ENCODE assay signal across 13 cellular contexts in the genomic region with DNA sequence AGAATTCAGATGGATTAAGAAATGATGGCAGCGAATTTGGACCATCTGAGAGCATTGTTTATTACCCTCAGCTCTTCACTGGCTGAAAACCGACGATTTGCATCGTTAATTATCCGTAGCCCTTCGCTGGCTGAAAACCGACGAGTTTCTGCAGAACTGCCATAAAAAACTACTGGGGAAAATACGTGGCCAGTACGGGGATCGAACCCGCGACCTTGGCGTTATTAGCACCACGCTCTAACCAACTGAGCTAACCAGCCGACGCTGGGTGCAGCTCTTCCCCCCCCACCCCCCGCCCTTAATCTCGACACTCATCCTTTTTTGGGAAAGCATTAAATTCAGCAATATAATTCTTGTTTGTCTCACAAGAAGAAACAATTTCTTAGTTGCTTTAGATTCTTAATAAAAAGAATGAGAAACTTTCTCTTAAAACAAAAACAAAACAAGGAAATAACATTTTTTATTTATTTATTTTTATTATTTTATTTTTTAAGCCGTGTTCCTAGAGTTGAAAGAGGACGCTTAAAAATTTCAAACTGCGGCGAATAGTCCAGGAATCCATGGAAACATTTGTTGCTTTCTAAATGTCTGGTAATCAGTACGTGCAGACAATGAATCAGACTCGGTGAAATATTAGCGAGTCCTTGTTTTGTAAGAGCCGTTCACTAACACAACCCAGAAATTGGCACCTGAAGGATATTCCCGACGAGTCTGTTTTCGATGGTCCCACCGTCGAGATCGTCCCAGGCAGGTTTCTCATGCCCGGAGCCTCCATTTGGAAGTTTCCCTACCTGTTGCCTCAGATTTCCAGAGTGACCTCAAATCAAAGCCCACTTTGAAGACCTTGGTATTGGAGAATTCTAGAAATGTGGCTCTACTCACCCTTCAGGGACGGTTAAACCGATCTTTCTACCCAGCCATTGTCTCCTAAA. TPM values are rescaled to one million over a fixed set of nuclear protein-coding genes. Genes with fewer than 3 reads are reported as not detected.
DNase-seq lines count a peak whose midpoint lies in the region; ATAC-seq and TF ChIP-seq lines count a peak whose summit lies in the region.
"Had no signal": no experiment of that assay in that cellular context is flagged by ENCODE, and none has a peak within 500 bp of the region (broad histone marks: within the 10 kb centered on the region; RNA-seq: fewer than 3 reads in every experiment).

No MANE protein-coding gene starts in this region.

- ATAC-seq in GM19397 (IDR thresholded peaks at IDR 0.05; ENCODE audit: unreplicated experiment) (no peak), GM21825 (IDR thresholded peaks at IDR 0.05; ENCODE audit: unreplicated experiment) (no peak)
- ATAC-seq: foreskin keratinocyte had no signal

- TF ChIP-seq POLR2A in erythroblast (IDR thresholded peaks at IDR 0.05; ENCODE audit: low read length), result no peak

- peak; percentile 48 for DNase-seq in stimulated activated CD4-positive, alpha-beta T cell treated with anti-CD3 and anti-CD28 coated beads, Interleukin-15, amount 100 ng/mL, for 24 hours
- DNase-seq in stimulated activated CD4-positive, alpha-beta T cell treated with anti-CD3 and anti-CD28 coated beads, Interleukin-2, amount 100 ng/mL, for 48 hours, result no peak
- DNase-seq in M059J (ENCODE audit: low read depth) (peak; percentile 53), erythroblast (lab: John Stamatoyannopoulos, UW) (peak; percentile 46 to 57), NCI-H1436 (lab: John Stamatoyannopoulos, UW) (no peak), NCI-H2171 (lab: John Stamatoyannopoulos, UW) (no peak)
- DNase-seq: activated CD4-positive, CD25-positive, alpha-beta regulatory T cell treated with anti-CD3 and anti-CD28 coated beads, Interleukin-2, amount 50 U/mL, for 72 hours; foreskin keratinocyte; Right ventricle myocardium superior had no signal

RNA-seq across cellular contexts. Expression of a gene that starts 27.8 kb away (rescaled TPM):
- total RNA-seq in M059J (2014; rRNA removed; shearing (Covaris generic)), result 2.9 and 5.4 TPM in 2 replicates
- total RNA-seq: Right ventricle myocardium superior, temporal lobe had no signal

RNA-seq across cellular contexts. Expression of a gene that starts 36.8 kb away (rescaled TPM):
- not detected in 2 replicates for total RNA-seq in M059J (2014; rRNA removed; shearing (Covaris generic))
- total RNA-seq: foreskin keratinocyte, lower leg skin, Right ventricle myocardium superior, temporal lobe had no signal

Comparison
In these comparisons a context has a peak if more than half of its experiments do, and no peak if none do; other contexts are left out.
1. DNase-seq: peak in stimulated activated CD4-positive, alpha-beta T cell treated with anti-CD3 and anti-CD28 coated beads, Interleukin-15, amount 100 ng/mL, for 24 hours (single experiment), M059J (single experiment) and erythroblast (2 of 2); none in stimulated activated CD4-positive, alpha-beta T cell treated with anti-CD3 and anti-CD28 coated beads, Interleukin-2, amount 100 ng/mL, for 48 hours (0 of 2), NCI-H1436 (single experiment) and NCI-H2171 (single experiment).